25 cellular contexts compared by ENCODE assay signal in the genomic region with DNA sequence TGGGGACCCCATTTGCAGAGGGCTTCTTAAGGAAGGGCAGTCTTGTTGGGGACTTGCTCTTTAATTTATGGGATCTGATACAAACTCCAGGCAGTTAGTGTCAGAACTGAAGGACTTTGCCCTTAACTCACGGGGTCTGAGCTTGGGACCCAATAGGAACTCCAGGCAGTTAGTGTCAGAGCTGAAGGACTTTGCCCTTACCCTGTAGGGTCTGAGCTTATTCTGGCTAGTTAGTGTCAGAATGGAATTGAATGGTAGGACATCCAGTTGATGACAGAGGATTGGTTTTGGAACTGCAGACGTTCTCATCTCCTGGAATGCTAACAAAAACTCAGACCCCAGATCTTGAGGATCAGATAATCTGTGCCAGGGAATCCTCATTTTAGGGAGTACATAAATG.
DNase-seq lines count a peak whose midpoint lies in the region; ATAC-seq and TF ChIP-seq lines count a peak whose summit lies in the region.
"Had no signal": no experiment of that assay in that cellular context is flagged by ENCODE, and none has a peak within 500 bp of the region (broad histone marks: within the 10 kb centered on the region; RNA-seq: fewer than 3 reads in every experiment).

No MANE protein-coding gene starts in this region.

- H3K9me3 Mint-ChIP-seq in GM23338: no peaks in the 10 kb centered on the region; the same call in 2 of the 3 replicates
- no peaks in the 10 kb centered on the region for H3K9me3 Mint-ChIP-seq in endothelial cell (ENCODE audit: unreplicated experiment)
- H3K9me3 Mint-ChIP-seq: CD4-positive, alpha-beta T cell had no signal

- H3K36me3 Mint-ChIP-seq in GM23338 (ENCODE audit: low read depth) (no peaks in the 10 kb centered on the region; the same call in 2 of the 3 replicates), endothelial cell (ENCODE audit: low read depth, unreplicated experiment) (no peaks in the 10 kb centered on the region)

- H2AFZ ChIP-seq in GM23338: no peak overlapping the region

- H3K4me3 Mint-ChIP-seq in GM23338 (no peak overlapping the region), endothelial cell (ENCODE audit: unreplicated experiment) (no peak overlapping the region)
- H3K4me3 Mint-ChIP-seq: CD4-positive, alpha-beta T cell had no signal

- no peak overlapping the region for H3K27ac ChIP-seq in GM23338 (ENCODE audit: low read depth)
- H3K27ac ChIP-seq in effector memory CD4-positive, alpha-beta T cell (ENCODE audit: insufficient read depth, low read length, poor library complexity, severe bottlenecking): no peak overlapping the region
- H3K27ac ChIP-seq: A549; BLaER1 treated with 17β-estradiol and CSF1 and Interleukin-3, amounts not matched to agents 10 nM and 100 nM had no signal

- H3K4me1 Mint-ChIP-seq in GM23338 (peaks cover 47% of the 10 kb centered on the region), endothelial cell (ENCODE audit: unreplicated experiment) (peaks cover 9% of the 10 kb centered on the region)

- no peak for ATAC-seq in GM23338
- peak; percentile 89 for ATAC-seq in left lobe of liver
- ATAC-seq: A549, GM12878, HCT116 had no signal

- H3K9me3 ChIP-seq in effector memory CD4-positive, alpha-beta T cell (ENCODE audit: control insufficient read depth, low read length): no peaks in the 10 kb centered on the region
- H3K9me3 ChIP-seq: A549, SK-N-SH had no signal

- H3K27me3 ChIP-seq in GM23338 (ENCODE audit: insufficient read depth): no peaks in the 10 kb centered on the region
- H3K27me3 ChIP-seq in effector memory CD4-positive, alpha-beta T cell (replicated peaks; ENCODE audit: control insufficient read depth, insufficient read depth, low read length, poor library complexity, severe bottlenecking): no peaks in the 10 kb centered on the region
- H3K27me3 ChIP-seq: BLaER1 treated with 17β-estradiol and CSF1 and Interleukin-3, amounts not matched to agents 10 nM and 100 nM had no signal

- H3K27ac Mint-ChIP-seq in GM23338 (no peak overlapping the region), endothelial cell (ENCODE audit: unreplicated experiment) (no peak overlapping the region)
- H3K27ac Mint-ChIP-seq: CD4-positive, alpha-beta T cell had no signal

- H3K4me3 ChIP-seq in GM23338: no peak overlapping the region
- H3K4me3 ChIP-seq in effector memory CD4-positive, alpha-beta T cell (ENCODE audit: insufficient read depth, low read depth, low read length, poor library complexity, severe bottlenecking): no peak overlapping the region
- H3K4me3 ChIP-seq: A549; BLaER1 treated with 17β-estradiol and CSF1 and Interleukin-3, amounts not matched to agents 10 nM and 100 nM; GM12878 had no signal

- H4K20me1 ChIP-seq in GM23338 (replicated peaks; ENCODE audit: insufficient read depth): no peaks in the 10 kb centered on the region
- H4K20me1 ChIP-seq: BLaER1 treated with 17β-estradiol and CSF1 and Interleukin-3, amounts not matched to agents 10 nM and 100 nM had no signal

- H3K79me2 ChIP-seq in GM23338 (replicated peaks; ENCODE audit: insufficient read depth): no peaks in the 10 kb centered on the region

- H3K27me3 Mint-ChIP-seq in GM23338 (ENCODE audit: insufficient read depth, low read depth, poor library complexity) (peaks cover 10% of the 10 kb centered on the region), endothelial cell (ENCODE audit: unreplicated experiment) (no peaks in the 10 kb centered on the region)

- TF ChIP-seq CTCF in GM23338 (conservative IDR thresholded peaks at IDR 0.05; ENCODE audit: low read depth in 2 of 2) (no peak), endothelial cell (IDR thresholded peaks at IDR 0.05; ENCODE audit: unreplicated experiment) (no peak)

- DNase-seq in GM23338 (ENCODE audit: low spot score) (no peak), HuH-7.5 (ENCODE audit: low spot score) (peak; percentile 29), left lobe of liver (ENCODE audit: low spot score) (peak; percentile 77), mucosa of gallbladder (ENCODE audit: low spot score) (peak; percentile 45), endothelial cell (ENCODE audit: low spot score) (no peak), NCI-H1092 treated with DMSO at 0.1 percent for 48 hours (lab: John Stamatoyannopoulos, UW) (no peak)
- no peak for DNase-seq in effector memory CD4-positive, alpha-beta T cell
- DNase-seq: AML-193; CD4-positive, alpha-beta T cell; COR-L47; EL; GDM1; Karpas-422; NCI-H1092; NCI-H1436 treated with DMSO at 0.1 percent for 48 hours; NCI-H187 treated with DMSO at 0.1 percent for 48 hours; NCI-H2171 treated with DMSO at 0.1 percent for 48 hours; NCI-H345; NCI-H510A treated with DMSO at 0.1 percent for 48 hours; NCI-H774; SK-N-SH had no signal

- no peaks in the 10 kb centered on the region for H3F3A ChIP-seq in GM23338 (replicated peaks; ENCODE audit: low read depth)

- H3K4me1 ChIP-seq in GM23338 (ENCODE audit: insufficient read depth): peaks cover 46% of the 10 kb centered on the region
- no peaks in the 10 kb centered on the region for H3K4me1 ChIP-seq in effector memory CD4-positive, alpha-beta T cell (ENCODE audit: control insufficient read depth, insufficient read depth, low read length, poor library complexity, severe bottlenecking)

- H3K4me2 ChIP-seq in GM23338: peak overlapping the region; percentile 4; the same call in 1 of the 2 replicates
- H3K4me2 ChIP-seq: A549; BLaER1 treated with 17β-estradiol and CSF1 and Interleukin-3, amounts not matched to agents 10 nM and 100 nM; SK-N-SH had no signal

- H3K9me2 ChIP-seq in GM23338 (ENCODE audit: insufficient read depth): peaks cover 9% of the 10 kb centered on the region
- H3K9me2 ChIP-seq: SK-N-SH had no signal

- H3K36me3 ChIP-seq in GM23338 (ENCODE audit: insufficient read depth): no peaks in the 10 kb centered on the region
- H3K36me3 ChIP-seq in effector memory CD4-positive, alpha-beta T cell (ENCODE audit: control insufficient read depth, insufficient read depth, low read length): no peaks in the 10 kb centered on the region
- H3K36me3 ChIP-seq: BLaER1 treated with 17β-estradiol and CSF1 and Interleukin-3, amounts not matched to agents 10 nM and 100 nM had no signal

TF ChIP-seq in GM23338, 12 proteins besides CTCF, POLR2A, EP300 and RAD21:
- no peak for TF ChIP-seq STAT1 (IDR thresholded peaks at IDR 0.05; ENCODE audit: unreplicated experiment)

Comparison
In these comparisons a context has a peak if more than half of its experiments do, and no peak if none do; other contexts are left out.
1. DNase-seq: peak in HuH-7.5 (single experiment), left lobe of liver (single experiment) and mucosa of gallbladder (single experiment); none in GM23338 (single experiment), effector memory CD4-positive, alpha-beta T cell (0 of 3), endothelial cell (single experiment) and NCI-H1092 treated with DMSO at 0.1 percent for 48 hours (single experiment).